In the genomic region with DNA sequence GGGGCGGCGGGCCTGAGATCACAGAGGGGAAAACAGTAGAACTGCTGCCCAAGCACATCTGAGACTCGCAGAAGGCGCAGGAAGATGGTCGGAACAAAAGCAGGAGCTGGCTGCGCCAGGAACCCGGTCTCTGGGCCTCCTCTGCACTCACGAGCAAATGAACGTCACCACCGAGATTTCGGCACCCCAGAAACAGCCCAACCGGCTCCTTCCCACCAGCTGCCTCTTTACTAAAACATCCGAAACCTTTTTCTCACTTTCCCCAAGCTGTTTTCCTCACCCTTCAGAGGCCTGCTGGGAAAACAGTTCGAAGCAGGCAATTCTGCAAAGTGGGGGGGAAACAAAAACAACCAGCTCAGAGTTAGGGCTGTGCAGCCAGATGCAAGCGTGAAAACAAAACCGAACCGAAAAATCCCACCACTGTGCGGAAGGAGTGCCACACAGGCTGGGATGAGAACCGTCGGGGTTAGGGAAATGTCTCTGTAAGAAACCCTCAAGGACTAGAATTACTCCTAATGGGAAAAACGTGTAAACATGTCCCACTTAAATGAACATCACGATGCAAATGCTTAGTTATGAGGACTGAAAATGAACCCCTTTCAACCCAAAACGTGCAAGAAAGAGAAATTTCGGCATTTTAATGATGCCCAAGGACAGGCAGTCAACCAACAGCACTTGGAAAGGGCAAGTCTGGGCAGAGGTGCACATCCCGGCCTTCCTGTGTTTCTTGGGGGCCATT, we compare ENCODE assay signal across 9 cellular contexts. TPM values are rescaled to one million over a fixed set of nuclear protein-coding genes. Genes with fewer than 3 reads are reported as not detected.
A peak's percentile ranks its signal among the peaks of the same experiment; 100 is the strongest.
DNase-seq lines count a peak whose midpoint lies in the region; ATAC-seq and TF ChIP-seq lines count a peak whose summit lies in the region.
"Had no signal": no experiment of that assay in that cellular context is flagged by ENCODE, and none has a peak within 500 bp of the region (broad histone marks: within the 10 kb centered on the region; RNA-seq: fewer than 3 reads in every experiment).

No MANE protein-coding gene starts in this region.

- peaks cover 18% of the 10 kb centered on the region for H3K79me2 ChIP-seq in mammary epithelial cell (ENCODE audit: insufficient read depth, low read length)

- H3K9ac ChIP-seq in mammary epithelial cell (ENCODE audit: insufficient read depth, low read length) = no peak overlapping the region

- peak overlapping the region; percentile 56 for H2AFZ ChIP-seq in mammary epithelial cell (ENCODE audit: low read depth, low read length)

- H3K36me3 ChIP-seq in mammary epithelial cell (ENCODE audit: insufficient read depth, low read length) (no peaks in the 10 kb centered on the region), left ventricle myocardium inferior (peaks cover 38% of the 10 kb centered on the region), psoas muscle (ENCODE audit: insufficient read depth in 1 of 2, low read depth in 1 of 2) (peaks cover 0 to 38% of the 10 kb centered on the region in 2 donors)

- ATAC-seq in psoas muscle = peak in 2 of 4 donors; percentile 49 to 54

- TF ChIP-seq CTCF in mammary epithelial cell (conservative IDR thresholded peaks at IDR 0.05 in 1 of 2, IDR thresholded peaks at IDR 0.05 in 1 of 2; ENCODE audit: extremely low read depth in 1 of 2, insufficient read depth in 1 of 2, low read depth in 1 of 2, low read length in 2 of 2) (no peak), left ventricle myocardium inferior (IDR thresholded peaks at IDR 0.05; ENCODE audit: borderline replicate concordance) (no peak), psoas muscle (IDR thresholded peaks at IDR 0.05) (no peak)

- no TSS peak for BruUV-seq in mammary epithelial cell (replicated peaks; lab: Mats Ljungman, UMichigan)

- DNase-seq in Ammon's horn (ENCODE audit: low spot score) (peak; percentile 43), mammary epithelial cell (no peak), left ventricle myocardium inferior (no peak), psoas muscle (no peak), NCI-H82 (lab: John Stamatoyannopoulos, UW) (no peak), HuH-7.5 (ENCODE audit: low spot score) (no peak), NCI-H345 treated with DMSO at 0.1 percent for 48 hours (lab: John Stamatoyannopoulos, UW; ENCODE audit: unreplicated experiment) (no peak), kidney glomerular epithelial cell (lab: John Stamatoyannopoulos, UW) (no peak)
- DNase-seq: CD4-positive, CD25-positive, alpha-beta regulatory T cell had no signal

- H3K4me2 ChIP-seq in mammary epithelial cell (ENCODE audit: insufficient read depth, low read depth, low read length) = peak overlapping the region; percentile 58

- H4K20me1 ChIP-seq in mammary epithelial cell (ENCODE audit: insufficient read depth, low read length) = no peaks in the 10 kb centered on the region

- CTCF ChIA-PET in mammary epithelial cell (lab: Charles Lee; ENCODE audit: low non-redundant PET) = no interaction called here

- intact Hi-C loops in mammary epithelial cell (cut with micrococcal nuclease) = loop anchor here (10.0 kb wide), 1 partner anchor 80 kb away; no protein-coding TSS in a partner anchor
- intact Hi-C loops in left ventricle myocardium inferior (cut with micrococcal nuclease) = no loop called here
- intact Hi-C loops in psoas muscle (cut with DNase I) = no loop called here

- H3K27ac ChIP-seq in mammary epithelial cell (ENCODE audit: insufficient read depth, low read depth, low read length) (peak overlapping the region; percentile 2), left ventricle myocardium inferior (replicated peaks) (peak overlapping the region; percentile 84), psoas muscle (peak overlapping the region; percentile 55)

- WGBS in mammary epithelial cell (ENCODE audit: low coverage, missing lambda C conversion rate) = 36% methylated on average over 25 of the region's 25 CpGs
- WGBS in psoas muscle, 3 donors = 38 to 54% (median 39%) methylated on average over 25 of the region's 25 CpGs

- in situ Hi-C loops in mammary epithelial cell (cut with MboI; ENCODE audit: low sequenced_read_pairs in 2 of 2) = no loop called here

- peaks cover 17% of the 10 kb centered on the region for H3K4me1 ChIP-seq in mammary epithelial cell (ENCODE audit: insufficient read depth, low read length)
- peaks cover 37% of the 10 kb centered on the region for H3K4me1 ChIP-seq in left ventricle myocardium inferior
- H3K4me1 ChIP-seq in psoas muscle = no peaks in the 10 kb centered on the region

- H3K4me3 ChIP-seq in mammary epithelial cell (replicated peaks in 1 of 3; ENCODE audit: insufficient read depth in 1 of 3, low read depth in 2 of 3, low read length in 3 of 3) (no peak overlapping the region), left ventricle myocardium inferior (peak overlapping the region; percentile 52), psoas muscle (peak overlapping the region; percentile 28)

- dilution Hi-C loops in mammary epithelial cell (cut with HindIII; ENCODE audit: low sequenced_read_pairs) = no loop called here

- H3K9me3 ChIP-seq in mammary epithelial cell (replicated peaks; ENCODE audit: insufficient read depth, low read length) (peaks cover 6% of the 10 kb centered on the region), left ventricle myocardium inferior (replicated peaks) (no peaks in the 10 kb centered on the region), psoas muscle (no peaks in the 10 kb centered on the region)

- H3K27me3 ChIP-seq in mammary epithelial cell (ENCODE audit: insufficient read depth, low read length) (no peaks in the 10 kb centered on the region), left ventricle myocardium inferior (ENCODE audit: low read depth) (no peaks in the 10 kb centered on the region), psoas muscle (ENCODE audit: insufficient read depth in 3 of 3, low read length in 2 of 3) (no peaks in the 10 kb centered on the region)

RNA-seq across cellular contexts. Expression of a gene that starts 15.9 kb away (rescaled TPM):
- 10 to 100 TPM; 14.3 to 21.7 TPM for total RNA-seq in mammary epithelial cell
- 11.8 TPM for polyA plus RNA-seq in mammary epithelial cell
- polyA minus RNA-seq in mammary epithelial cell = 13.0 TPM
- 35.3 TPM for total RNA-seq in left ventricle myocardium inferior
- 10 to 100 TPM in 3 of 4 donors, 1 to 10 TPM in 1; 9.6 to 19.3 (median 12.7) TPM for total RNA-seq in psoas muscle
- 1 to 10 TPM; 5.6 to 7.8 (median 7.2) TPM for polyA plus RNA-seq in psoas muscle

RNA-seq across cellular contexts. Expression of a gene that starts 15.9 kb away (rescaled TPM):
- total RNA-seq in mammary epithelial cell = 10 to 100 TPM; 11.9 to 42.0 TPM
- 9.1 TPM for polyA plus RNA-seq in mammary epithelial cell
- polyA minus RNA-seq in mammary epithelial cell = 20.4 TPM
- 64.8 TPM for total RNA-seq in left ventricle myocardium inferior
- total RNA-seq in psoas muscle = 10 to 100 TPM; 28.7 to 63.1 (median 36.3) TPM
- polyA plus RNA-seq in psoas muscle = 10 to 100 TPM; 18.6 to 67.9 (median 37.6) TPM

Comparison
In these comparisons a context has a peak if more than half of its experiments do, and no peak if none do; other contexts are left out.
1. H3K27ac ChIP-seq: peak in every context shown above with its lines; median percentile 84 in left ventricle myocardium inferior; 55 in psoas muscle; 2 in mammary epithelial cell.
2. H3K4me3 ChIP-seq: peak in left ventricle myocardium inferior (single experiment) and psoas muscle (single experiment); none in mammary epithelial cell (0 of 3).